In genomic region chr13:95121516-95121915, GRCh38 we compare ENCODE assay signal across 25 cellular contexts.
"Had no signal": no experiment of that assay in that cellular context is flagged by ENCODE, and none has a peak within 500 bp of the region (broad histone marks: within the 10 kb centered on the region; RNA-seq: fewer than 3 reads in every experiment).

No MANE protein-coding gene starts in this region.

- DNase-seq: activated CD4-positive, alpha-beta T cell treated with anti-CD3 and anti-CD28 coated beads for 1 hour; activated CD8-positive, alpha-beta memory T cell treated with anti-CD3 and anti-CD28 coated beads, Interleukin-2, amount 10 ng/mL, durations not matched to agents 7 days and 5 days; activated CD8-positive, alpha-beta T cell treated with anti-CD3 and anti-CD28 coated beads, Interleukin-2, amount 10 ng/mL, durations not matched to agents 7 days and 5 days; activated T-cell treated with anti-CD3 and anti-CD28 coated beads, Interleukin-2, amount 50 U/mL, for 48 hours; aorta; body of pancreas; effector memory CD4-positive, alpha-beta T cell; gastrocnemius medialis; glutamatergic neuron; left cardiac atrium; left ventricle myocardium superior; mucosa of descending colon; ovary; retina; stimulated activated CD4-positive, alpha-beta T cell treated with anti-CD3 and anti-CD28 coated beads, Interleukin-1b, Interleukin-23, amount 100 ng/mL, for 48 hours; stimulated activated CD4-positive, alpha-beta T cell treated with anti-CD3 and anti-CD28 coated beads, Interleukin-4, amount 100 ng/mL, for 4 hours; stimulated activated CD8-positive, alpha-beta memory T cell treated with anti-CD3 and anti-CD28 coated beads, Interleukin-4, amount 100 ng/mL, for 48 hours; stimulated activated naive CD8-positive, alpha-beta T cell treated with anti-CD3 and anti-CD28 coated beads, Interleukin-15, amount 100 ng/mL, for 72 hours; substantia nigra; thyroid gland had no signal

- ATAC-seq: activated CD8-positive, alpha-beta memory T cell treated with anti-CD3 and anti-CD28 coated beads, Interleukin-2, amount 10 ng/mL, durations not matched to agents 7 days and 5 days; activated CD8-positive, alpha-beta T cell treated with anti-CD3 and anti-CD28 coated beads, Interleukin-2, amount 10 ng/mL, durations not matched to agents 7 days and 5 days; activated naive CD4-positive, alpha-beta T cell treated with anti-CD3 and anti-CD28 coated beads, Interleukin-2, amount 50 U/mL, for 72 hours; body of pancreas; gastrocnemius medialis; left cardiac atrium; left ventricle myocardium superior; mucosa of descending colon; stimulated activated memory B cell treated with anti-CD40 and anti-IgM and Interleukin-4, amounts not matched to agents 10 μg/mL and 1 μg/mL and 100 μg/mL, for 72 hours; stimulated activated naive CD8-positive, alpha-beta T cell treated with anti-CD3 and anti-CD28 coated beads, Interleukin-15, amount 100 ng/mL, for 72 hours; WTC11 had no signal

- H3K9me3 Mint-ChIP-seq: activated naive CD4-positive, alpha-beta T cell treated with anti-CD3 and anti-CD28 coated beads, Interleukin-2, amount 50 U/mL, for 72 hours; activated T-helper 2 cell treated with anti-CD3 and anti-CD28 coated beads, Interferon-gamma antibody, Interleukin-2, Interleukin-4, amounts not matched to agents 10 μg/mL and 5 μg/mL and 100 μg/mL, durations not matched to agents 14 hours and 24 hours and 36 hours; stimulated activated memory B cell treated with anti-CD40 and anti-IgM and Interleukin-4, amounts not matched to agents 10 μg/mL and 1 μg/mL and 100 μg/mL, for 72 hours; T-helper 1 cell treated with Interleukin-12 subunit alpha and Interleukin-12 subunit beta and Interleukin-4 antibody, amounts not matched to agents 30 μg/mL and 1 μg/mL, for 36 hours; WTC11 had no signal

- H3K4me1 Mint-ChIP-seq: stimulated activated memory B cell treated with anti-CD40 and anti-IgM and Interleukin-4, amounts not matched to agents 10 μg/mL and 1 μg/mL and 100 μg/mL, for 72 hours had no signal

- H3K27me3 Mint-ChIP-seq: activated CD8-positive, alpha-beta memory T cell treated with anti-CD3 and anti-CD28 coated beads, Interleukin-2, amount 10 ng/mL, durations not matched to agents 7 days and 5 days; stimulated activated memory B cell treated with anti-CD40 and anti-IgM and Interleukin-4, amounts not matched to agents 10 μg/mL and 1 μg/mL and 100 μg/mL, for 72 hours; stimulated activated naive CD8-positive, alpha-beta T cell treated with anti-CD3 and anti-CD28 coated beads, Interleukin-15, amount 100 ng/mL, for 72 hours had no signal

- H3K36me3 Mint-ChIP-seq: WTC11 had no signal

- H3K27ac Mint-ChIP-seq: activated CD8-positive, alpha-beta memory T cell treated with anti-CD3 and anti-CD28 coated beads, Interleukin-2, amount 10 ng/mL, durations not matched to agents 7 days and 5 days; activated CD8-positive, alpha-beta T cell treated with anti-CD3 and anti-CD28 coated beads, Interleukin-2, amount 10 ng/mL, durations not matched to agents 7 days and 5 days; stimulated activated memory B cell treated with anti-CD40 and anti-IgM and Interleukin-4, amounts not matched to agents 10 μg/mL and 1 μg/mL and 100 μg/mL, for 72 hours; stimulated activated naive CD8-positive, alpha-beta T cell treated with anti-CD3 and anti-CD28 coated beads, Interleukin-15, amount 100 ng/mL, for 72 hours; T-helper 1 cell treated with Interleukin-12 subunit alpha and Interleukin-12 subunit beta and Interleukin-4 antibody, amounts not matched to agents 30 μg/mL and 1 μg/mL, for 36 hours; WTC11 had no signal

- H3K4me3 Mint-ChIP-seq: activated CD8-positive, alpha-beta memory T cell treated with anti-CD3 and anti-CD28 coated beads, Interleukin-2, amount 10 ng/mL, durations not matched to agents 7 days and 5 days; activated CD8-positive, alpha-beta T cell treated with anti-CD3 and anti-CD28 coated beads, Interleukin-2, amount 10 ng/mL, durations not matched to agents 7 days and 5 days; stimulated activated memory B cell treated with anti-CD40 and anti-IgM and Interleukin-4, amounts not matched to agents 10 μg/mL and 1 μg/mL and 100 μg/mL, for 72 hours; stimulated activated naive CD8-positive, alpha-beta T cell treated with anti-CD3 and anti-CD28 coated beads, Interleukin-15, amount 100 ng/mL, for 72 hours; T-helper 1 cell treated with Interleukin-12 subunit alpha and Interleukin-12 subunit beta and Interleukin-4 antibody, amounts not matched to agents 30 μg/mL and 1 μg/mL, for 36 hours; WTC11 had no signal
